8 cellular contexts compared by ENCODE assay signal in the genomic region with DNA sequence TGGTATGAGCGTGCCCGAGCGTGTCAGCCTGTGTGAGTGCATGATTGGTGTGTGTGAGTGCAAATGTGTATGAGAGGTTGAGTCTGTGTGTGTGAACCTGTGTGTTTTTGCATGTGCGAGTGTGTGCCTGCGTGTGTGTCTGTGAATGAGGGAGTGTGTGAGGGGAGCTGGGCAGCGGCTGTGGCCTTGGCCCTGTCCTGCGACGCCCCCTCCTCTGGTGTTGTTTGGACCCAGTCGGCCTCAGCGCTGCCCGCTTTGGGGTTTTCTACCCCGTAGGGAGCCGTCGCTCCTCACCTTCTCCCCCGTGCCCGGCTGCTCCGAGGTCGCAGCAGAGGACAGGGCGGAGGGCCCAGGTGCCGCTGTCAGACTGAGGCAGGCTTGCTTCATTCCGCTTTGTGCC.
A peak's percentile ranks its signal among the peaks of the same experiment; 100 is the strongest.
DNase-seq lines count a peak whose midpoint lies in the region; ATAC-seq, FAIRE-seq and TF ChIP-seq lines count a peak whose summit lies in the region.
"Not testable (repeated sequence)": the region's sequence is repeated elsewhere in the genome, so short reads cannot be mapped to it uniquely, and the experiment has no call there.

No MANE protein-coding gene starts in this region.

- TF ChIP-seq POLR2A in GM12891 (IDR thresholded peaks at IDR 0.05; ENCODE audit: low read depth, low read length); vagina (IDR thresholded peaks at IDR 0.05): not testable (repeated sequence)

- H3K79me2 ChIP-seq in OCI-LY1 (ENCODE audit: insufficient read depth, low read length); hepatocyte: not testable (repeated sequence)

- not testable (repeated sequence) for DNase-seq in GM12891 (ENCODE audit: insufficient read length, low spot score); naive thymus-derived CD4-positive, alpha-beta T cell
- DNase-seq in activated T-cell treated with anti-CD3 and anti-CD28 coated beads, Interleukin-2, amount 50 U/mL, for 24 hours = peak; percentile 12
- DNase-seq in hepatocyte (ENCODE audit: low spot score) = peak; percentile 2
- DNase-seq in vagina (ENCODE audit: extremely low spot score in 2 of 2) = peak; percentile 54 to 87

- peak overlapping the region; percentile 74 for H3K27ac ChIP-seq in OCI-LY1 (ENCODE audit: low read depth, low read length, poor library complexity, severe bottlenecking)
- not testable (repeated sequence) for H3K27ac ChIP-seq in hepatocyte; naive thymus-derived CD4-positive, alpha-beta T cell (ENCODE audit: low read depth, low read length); vagina

- not testable (repeated sequence) for H3K27me3 ChIP-seq in OCI-LY1 (ENCODE audit: insufficient read depth, low read length); hepatocyte; naive thymus-derived CD4-positive, alpha-beta T cell (ENCODE audit: control insufficient read depth in 2 of 2, insufficient read depth in 2 of 2, low read length in 2 of 2); vagina

- not testable (repeated sequence) for H3F3A ChIP-seq in OCI-LY1 (ENCODE audit: insufficient read depth, low read length)

- H3K4me1 Mint-ChIP-seq in activated T-cell treated with anti-CD3 and anti-CD28 coated beads, Interleukin-2, amount 50 U/mL, for 24 hours (ENCODE audit: low read depth); naive thymus-derived CD4-positive, alpha-beta T cell; stimulated activated memory B cell treated with anti-CD40 and anti-IgM and Interleukin-4, amounts not matched to agents 10 μg/mL and 1 μg/mL and 100 μg/mL, for 72 hours: not testable (repeated sequence)

- H3K9me3 ChIP-seq in OCI-LY1 (ENCODE audit: low read length); hepatocyte (ENCODE audit: low read depth); naive thymus-derived CD4-positive, alpha-beta T cell (ENCODE audit: control insufficient read depth in 2 of 3, low read length in 3 of 3); vagina: not testable (repeated sequence)

- H3K4me1 ChIP-seq in OCI-LY1 (ENCODE audit: insufficient read depth, low read length, severe bottlenecking) = peaks cover 41% of the 10 kb centered on the region
- H3K4me1 ChIP-seq in hepatocyte (ENCODE audit: insufficient read depth); naive thymus-derived CD4-positive, alpha-beta T cell (ENCODE audit: control insufficient read depth in 2 of 2, insufficient read depth in 2 of 2, low read length in 2 of 2); vagina: not testable (repeated sequence)

- peak; percentile 83 for FAIRE-seq in GM12891 (lab: Jason Lieb, UNC)

- H3K9me3 Mint-ChIP-seq in activated T-cell treated with anti-CD3 and anti-CD28 coated beads, Interleukin-2, amount 50 U/mL, for 24 hours; naive thymus-derived CD4-positive, alpha-beta T cell; stimulated activated memory B cell treated with anti-CD40 and anti-IgM and Interleukin-4, amounts not matched to agents 10 μg/mL and 1 μg/mL and 100 μg/mL, for 72 hours: not testable (repeated sequence)

- CTCF ChIA-PET in naive thymus-derived CD4-positive, alpha-beta T cell (lab: Charles Lee) = not testable (repeated sequence)

- ATAC-seq in esophagus mucosa = peak; percentile 10
- ATAC-seq in naive thymus-derived CD4-positive, alpha-beta T cell = peak; percentile 6
- ATAC-seq in stimulated activated memory B cell treated with anti-CD40 and anti-IgM and Interleukin-4, amounts not matched to agents 10 μg/mL and 1 μg/mL and 100 μg/mL, for 72 hours = peak; percentile 1

- TF ChIP-seq CTCF in OCI-LY1 (IDR thresholded peaks at IDR 0.05; ENCODE audit: low read length); hepatocyte (IDR thresholded peaks at IDR 0.05; ENCODE audit: poor library complexity); vagina (IDR thresholded peaks at IDR 0.05): not testable (repeated sequence)

- not testable (repeated sequence) for H3K36me3 Mint-ChIP-seq in activated T-cell treated with anti-CD3 and anti-CD28 coated beads, Interleukin-2, amount 50 U/mL, for 24 hours (ENCODE audit: low read depth); naive thymus-derived CD4-positive, alpha-beta T cell; stimulated activated memory B cell treated with anti-CD40 and anti-IgM and Interleukin-4, amounts not matched to agents 10 μg/mL and 1 μg/mL and 100 μg/mL, for 72 hours

- H3K27me3 Mint-ChIP-seq in activated T-cell treated with anti-CD3 and anti-CD28 coated beads, Interleukin-2, amount 50 U/mL, for 24 hours; naive thymus-derived CD4-positive, alpha-beta T cell; stimulated activated memory B cell treated with anti-CD40 and anti-IgM and Interleukin-4, amounts not matched to agents 10 μg/mL and 1 μg/mL and 100 μg/mL, for 72 hours: not testable (repeated sequence)

- not testable (repeated sequence) for H3K9me2 ChIP-seq in OCI-LY1 (ENCODE audit: low read depth, low read length); hepatocyte (replicated peaks; ENCODE audit: insufficient read depth)

- H3K36me3 ChIP-seq in OCI-LY1 (ENCODE audit: insufficient read depth, low read length) = peaks cover 30% of the 10 kb centered on the region
- not testable (repeated sequence) for H3K36me3 ChIP-seq in hepatocyte (replicated peaks; ENCODE audit: insufficient read depth, low read depth); naive thymus-derived CD4-positive, alpha-beta T cell (ENCODE audit: control insufficient read depth in 2 of 3, insufficient read depth in 3 of 3, low read length in 3 of 3); vagina

- intact Hi-C loops in naive thymus-derived CD4-positive, alpha-beta T cell (cut with micrococcal nuclease); vagina (cut with DNase I): not testable (repeated sequence)

- H4K20me1 ChIP-seq in OCI-LY1 (ENCODE audit: insufficient read depth, low read length); hepatocyte (ENCODE audit: insufficient read depth, poor library complexity, severe bottlenecking): not testable (repeated sequence)

- H3K4me2 ChIP-seq in OCI-LY1 (ENCODE audit: low read length); hepatocyte: not testable (repeated sequence)

- not testable (repeated sequence) for H3K4me3 Mint-ChIP-seq in activated T-cell treated with anti-CD3 and anti-CD28 coated beads, Interleukin-2, amount 50 U/mL, for 24 hours; naive thymus-derived CD4-positive, alpha-beta T cell
- peak overlapping the region; percentile 48 for H3K4me3 Mint-ChIP-seq in stimulated activated memory B cell treated with anti-CD40 and anti-IgM and Interleukin-4, amounts not matched to agents 10 μg/mL and 1 μg/mL and 100 μg/mL, for 72 hours

- peak overlapping the region; percentile 25 for H3K4me3 ChIP-seq in OCI-LY1 (ENCODE audit: low read depth, low read length, poor library complexity, severe bottlenecking)
- not testable (repeated sequence) for H3K4me3 ChIP-seq in hepatocyte; naive thymus-derived CD4-positive, alpha-beta T cell (ENCODE audit: low read length); vagina

- H3K9ac ChIP-seq in OCI-LY1 (ENCODE audit: low read length) = peak overlapping the region; percentile 30; the same call in 1 of the 2 replicates

- not testable (repeated sequence) for H3K27ac Mint-ChIP-seq in activated T-cell treated with anti-CD3 and anti-CD28 coated beads, Interleukin-2, amount 50 U/mL, for 24 hours; naive thymus-derived CD4-positive, alpha-beta T cell; stimulated activated memory B cell treated with anti-CD40 and anti-IgM and Interleukin-4, amounts not matched to agents 10 μg/mL and 1 μg/mL and 100 μg/mL, for 72 hours

- 95% methylated on average over 9 of the region's 21 CpGs for WGBS in hepatocyte (ENCODE audit: low lambda C conversion rate, missing lambda C conversion rate)

- not testable (repeated sequence) for H2AFZ ChIP-seq in OCI-LY1 (ENCODE audit: low read length); hepatocyte

- POLR2A ChIA-PET in naive thymus-derived CD4-positive, alpha-beta T cell (lab: Charles Lee) = not testable (repeated sequence)
